Comparison of ENCODE assay signal across 8 cellular contexts in the genomic region with DNA sequence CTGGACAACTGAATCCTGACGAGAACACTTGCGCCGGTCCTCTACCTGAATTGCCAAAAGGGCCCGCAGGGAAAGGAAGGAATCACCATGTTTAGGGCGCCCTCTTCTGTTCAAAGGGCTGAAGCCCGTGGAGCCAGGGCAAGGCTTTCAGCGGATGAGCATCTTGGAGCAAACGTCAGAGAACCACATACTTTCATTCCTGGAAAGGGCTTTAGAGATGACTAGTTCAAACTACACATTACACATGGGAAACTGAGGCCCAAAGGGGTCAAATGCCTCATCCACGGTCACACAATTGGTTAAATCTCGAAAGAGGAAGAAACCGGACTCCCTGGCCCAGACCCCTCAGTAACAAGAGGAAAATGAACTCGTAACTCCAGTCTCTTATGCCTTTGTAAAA. TPM values are rescaled to one million over a fixed set of nuclear protein-coding genes. Genes with fewer than 3 reads are reported as not detected.
DNase-seq lines count a peak whose midpoint lies in the region; ATAC-seq, FAIRE-seq and TF ChIP-seq lines count a peak whose summit lies in the region.

No MANE protein-coding gene starts in this region.

- intact Hi-C loops in mucosa of descending colon (cut with DNase I, micrococcal nuclease) = no loop called here

- CTCF ChIA-PET in activated CD4-positive, alpha-beta memory T cell treated with anti-CD3 and anti-CD28 coated beads, Interleukin-2, amount 10 ng/mL, durations not matched to agents 7 days and 5 days (lab: Charles Lee) = interaction anchor here (0.9 to 1.7 kb wide), 4 partner anchors 9 to 1474 kb away, joined by 3 to 12 read pairs (median 4); partner anchors contain the start of gene ZNF133

- no peak overlapping the region for H3K27ac Mint-ChIP-seq in activated CD4-positive, alpha-beta memory T cell treated with anti-CD3 and anti-CD28 coated beads, Interleukin-2, amount 10 ng/mL, durations not matched to agents 7 days and 5 days

- H3K9me3 ChIP-seq in mucosa of descending colon = no peaks in the 10 kb centered on the region

- no peaks in the 10 kb centered on the region for H3K9me3 Mint-ChIP-seq in activated CD4-positive, alpha-beta memory T cell treated with anti-CD3 and anti-CD28 coated beads, Interleukin-2, amount 10 ng/mL, durations not matched to agents 7 days and 5 days

- H3K36me3 Mint-ChIP-seq in activated CD4-positive, alpha-beta memory T cell treated with anti-CD3 and anti-CD28 coated beads, Interleukin-2, amount 10 ng/mL, durations not matched to agents 7 days and 5 days (ENCODE audit: low read depth) = no peaks in the 10 kb centered on the region

- H3K4me1 ChIP-seq in mucosa of descending colon (ENCODE audit: low read depth) = no peaks in the 10 kb centered on the region

- peak; percentile 47 for DNase-seq in G401 (ENCODE audit: low spot score)
- DNase-seq in NCI-H526 treated with DMSO at 0.1 percent for 48 hours (lab: John Stamatoyannopoulos, UW) = peak; percentile 42
- peak; percentile 72 for DNase-seq in activated CD4-positive, alpha-beta memory T cell treated with anti-CD3 and anti-CD28 coated beads, Interleukin-2, amount 10 ng/mL, durations not matched to agents 7 days and 5 days
- DNase-seq in mucosa of descending colon = peak in 2 of 3 donors; percentile 79 to 85
- DNase-seq in stimulated activated naive CD8-positive, alpha-beta T cell treated with anti-CD3 and anti-CD28 coated beads, Interleukin-15, Interleukin-2, amounts not matched to agents 100 U/mL and 50 U/mL, for 24 hours = peak; percentile 70
- DNase-seq in NCI-H1048 (lab: John Stamatoyannopoulos, UW) = no peak

- peaks cover 9% of the 10 kb centered on the region for H3K4me1 Mint-ChIP-seq in activated CD4-positive, alpha-beta memory T cell treated with anti-CD3 and anti-CD28 coated beads, Interleukin-2, amount 10 ng/mL, durations not matched to agents 7 days and 5 days

- in situ Hi-C loops in G401 (cut with HindIII; ENCODE audit: low sequenced_read_pairs) = no loop called here

- ATAC-seq in HG03460 (IDR thresholded peaks at IDR 0.05; ENCODE audit: unreplicated experiment) (peak; percentile 54), mucosa of descending colon (peak; percentile 93)
- peak; percentile 82 for ATAC-seq in stimulated activated naive CD8-positive, alpha-beta T cell treated with anti-CD3 and anti-CD28 coated beads, Interleukin-15, Interleukin-2, amounts not matched to agents 100 U/mL and 50 U/mL, for 24 hours

- H3K36me3 ChIP-seq in mucosa of descending colon (ENCODE audit: low read depth) = no peaks in the 10 kb centered on the region

- peak; percentile 48 for FAIRE-seq in endometrium (lab: Jason Lieb, UNC)

- H3K4me3 ChIP-seq in mucosa of descending colon = no peak overlapping the region

- H3K4me3 Mint-ChIP-seq in activated CD4-positive, alpha-beta memory T cell treated with anti-CD3 and anti-CD28 coated beads, Interleukin-2, amount 10 ng/mL, durations not matched to agents 7 days and 5 days = no peak overlapping the region

- TF ChIP-seq CTCF in mucosa of descending colon (IDR thresholded peaks at IDR 0.05) = peak; percentile 76

- peaks cover 34% of the 10 kb centered on the region for H3K27me3 Mint-ChIP-seq in activated CD4-positive, alpha-beta memory T cell treated with anti-CD3 and anti-CD28 coated beads, Interleukin-2, amount 10 ng/mL, durations not matched to agents 7 days and 5 days

- POLR2A ChIA-PET in activated CD4-positive, alpha-beta memory T cell treated with anti-CD3 and anti-CD28 coated beads, Interleukin-2, amount 10 ng/mL, durations not matched to agents 7 days and 5 days (lab: Charles Lee) = no interaction called here

RNA-seq across cellular contexts. Expression of gene ZNF133, which starts 11.5 kb away (rescaled TPM):
- total RNA-seq in G401 (2014; rRNA removed; shearing (Covaris generic)) = 23.2 and 32.2 TPM in 2 replicates
- 10 to 100 TPM in 1 of 2 experiments, 1 to 10 TPM in 1; 8.4 to 10.2 TPM for total RNA-seq in activated CD4-positive, alpha-beta memory T cell treated with anti-CD3 and anti-CD28 coated beads, Interleukin-2, amount 10 ng/mL, durations not matched to agents 7 days and 5 days
- 10 to 100 TPM in 2 of 3 donors, 1 to 10 TPM in 1; 6.1 to 14.3 (median 11.8) TPM for total RNA-seq in mucosa of descending colon
